ENCODE assay signal across 1 cellular context in genomic region chr12:10211975-10212622, GRCh38.
TF ChIP-seq lines count a peak whose summit lies in the region.

No MANE protein-coding gene starts in this region.

TF ChIP-seq in HepG2, 621 proteins besides CTCF, POLR2A, EP300 and RAD21 (continued from another document and continues in another):
- TF ChIP-seq TFDP1 (CRISPR knock-in tag; IDR thresholded peaks at IDR 0.05; ENCODE audit: borderline replicate concordance) (peak; percentile 60; the same call in 1 of the 2 replicates), ZBTB20 (CRISPR knock-in tag; IDR thresholded peaks at IDR 0.05; ENCODE audit: borderline replicate concordance, low read depth) (peak; percentile 80; the same call in 1 of the 2 replicates), ATF2 (CRISPR knock-in tag; IDR thresholded peaks at IDR 0.05) (peak; percentile 32), MATR3 (CRISPR knock-in tag; IDR thresholded peaks at IDR 0.05) (no peak), TFAP4 (IDR thresholded peaks at IDR 0.05; ENCODE audit: borderline replicate concordance, low read depth) (no peak), PLSCR1 (CRISPR knock-in tag; IDR thresholded peaks at IDR 0.05; ENCODE audit: borderline replicate concordance) (no peak), ZBTB49 (CRISPR knock-in tag; IDR thresholded peaks at IDR 0.05; ENCODE audit: borderline replicate concordance) (no peak), USF2 (IDR thresholded peaks at IDR 0.05; ENCODE audit: low read depth, low read length) (no peak), USF2 (CRISPR knock-in tag; IDR thresholded peaks at IDR 0.05; ENCODE audit: borderline replicate concordance) (no peak), ZNF629 (CRISPR knock-in tag; conservative IDR thresholded peaks at IDR 0.05) (no peak), HDAC2 (CRISPR knock-in tag; IDR thresholded peaks at IDR 0.05) (peak; percentile 46; the same call in 1 of the 2 replicates), ZNF687 (CRISPR knock-in tag; IDR thresholded peaks at IDR 0.05) (peak; percentile 87), ZNF513 (CRISPR knock-in tag; conservative IDR thresholded peaks at IDR 0.05) (no peak), PPARG (CRISPR knock-in tag; conservative IDR thresholded peaks at IDR 0.05) (no peak), ZSCAN25 (CRISPR knock-in tag; IDR thresholded peaks at IDR 0.05) (no peak; the same call in 1 of the 2 replicates), HMGXB3 (CRISPR knock-in tag; IDR thresholded peaks at IDR 0.05; ENCODE audit: borderline replicate concordance) (0 out of 2 replicates have a peak, but pooled peaks have one; percentile 25), IRF2 (CRISPR knock-in tag; IDR thresholded peaks at IDR 0.05) (peak; percentile 85), KDM1A (CRISPR knock-in tag; IDR thresholded peaks at IDR 0.05) (peak; percentile 18; the same call in 1 of the 2 replicates), ZNF605 (CRISPR knock-in tag; IDR thresholded peaks at IDR 0.05) (no peak), TRAFD1 (CRISPR knock-in tag; IDR thresholded peaks at IDR 0.05; ENCODE audit: borderline replicate concordance) (no peak), ZNF292 (CRISPR knock-in tag; IDR thresholded peaks at IDR 0.05; ENCODE audit: borderline replicate concordance, low read depth) (peak; percentile 64; the same call in 1 of the 2 replicates), ZNF670 (CRISPR knock-in tag; IDR thresholded peaks at IDR 0.05; ENCODE audit: borderline replicate concordance) (peak; percentile 81; the same call in 1 of the 2 replicates), MAX (IDR thresholded peaks at IDR 0.05) (peak; percentile 58; the same call in 1 of the 2 replicates), BRCA1 (CRISPR knock-in tag; IDR thresholded peaks at IDR 0.05) (no peak), ZNF317 (CRISPR knock-in tag; IDR thresholded peaks at IDR 0.05) (0 out of 2 replicates have a peak, but pooled peaks have one; percentile 50), HNRNPL (IDR thresholded peaks at IDR 0.05; ENCODE audit: low read depth, low read length) (0 out of 2 replicates have a peak, but pooled peaks have one; percentile 16), HNF4A (CRISPR knock-in tag; IDR thresholded peaks at IDR 0.05) (peak; percentile 59), ZFP37 (CRISPR knock-in tag; IDR thresholded peaks at IDR 0.05; ENCODE audit: borderline replicate concordance) (no peak), KAT2B (IDR thresholded peaks at IDR 0.05; ENCODE audit: borderline replicate concordance, low read depth, low read length) (no peak)
